23 cellular contexts compared by ENCODE assay signal in the genomic region with DNA sequence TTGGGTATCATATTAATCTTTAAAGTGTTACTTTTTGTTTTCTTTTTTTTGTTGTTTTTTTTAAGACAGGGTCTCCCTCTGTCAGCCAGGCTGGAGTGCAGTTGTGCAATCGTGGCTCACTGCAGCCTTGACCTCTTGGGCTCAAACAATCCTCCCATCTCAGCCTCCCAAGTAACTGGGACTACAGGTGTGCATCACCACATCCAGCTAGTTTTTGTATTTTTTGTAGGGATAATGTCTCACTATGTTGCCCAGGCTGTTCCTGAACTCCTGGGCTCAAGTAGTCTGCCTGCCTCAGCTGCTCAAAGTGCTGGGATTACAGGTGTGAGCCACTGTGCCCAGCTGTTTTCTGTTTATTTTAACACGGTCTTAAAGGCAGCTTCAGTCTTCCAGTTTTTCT. TPM values are rescaled to one million over a fixed set of nuclear protein-coding genes. Genes with fewer than 3 reads are reported as not detected.
A peak's percentile ranks its signal among the peaks of the same experiment; 100 is the strongest.
DNase-seq lines count a peak whose midpoint lies in the region; ATAC-seq and TF ChIP-seq lines count a peak whose summit lies in the region.
"Had no signal": no experiment of that assay in that cellular context is flagged by ENCODE, and none has a peak within 500 bp of the region (broad histone marks: within the 10 kb centered on the region; RNA-seq: fewer than 3 reads in every experiment).

No MANE protein-coding gene starts in this region.

- no peak for TF ChIP-seq CTCF in CD8-positive, alpha-beta T cell (IDR thresholded peaks at IDR 0.05)
- TF ChIP-seq CTCF in neural progenitor cell (IDR thresholded peaks at IDR 0.05) (no peak), GM20000 (IDR thresholded peaks at IDR 0.05; ENCODE audit: extremely low read depth, missing control alignments) (no peak), ascending aorta (IDR thresholded peaks at IDR 0.05) (no peak), PC-9 (conservative IDR thresholded peaks at IDR 0.05) (no peak)

- peak; percentile 42 for DNase-seq in NCI-H82 (lab: John Stamatoyannopoulos, UW)
- no peak for DNase-seq in NCI-H82 treated with DMSO at 0.1 percent for 48 hours (lab: John Stamatoyannopoulos, UW; ENCODE audit: unreplicated experiment)
- DNase-seq in CD8-positive, alpha-beta T cell, result no peak
- DNase-seq in neural progenitor cell (ENCODE audit: low spot score), result no peak
- DNase-seq in GM20000 (ENCODE audit: low spot score), result no peak
- DNase-seq in ascending aorta (ENCODE audit: low spot score in 2 of 2), result no peak
- no peak for DNase-seq in PC-9
- DNase-seq: activated CD4-positive, alpha-beta T cell treated with anti-CD3 and anti-CD28 coated beads, Interleukin-2, amount 50 U/mL, for 4 hours; BE2C; brain microvascular endothelial cell; DMS153; GM23248; heart left ventricle; KG1; nucleus accumbens; SIG-M5; spleen; stimulated activated CD4-positive, alpha-beta T cell treated with anti-CD3 and anti-CD28 coated beads, Interleukin-4, amount 100 ng/mL, for 24 hours; WERI-Rb-1 had no signal

- no peaks in the 10 kb centered on the region for H3K9me3 ChIP-seq in CD8-positive, alpha-beta T cell (ENCODE audit: low read length)
- no peaks in the 10 kb centered on the region for H3K9me3 ChIP-seq in neural progenitor cell (ENCODE audit: low read depth)
- no peaks in the 10 kb centered on the region for H3K9me3 ChIP-seq in ascending aorta
- no peaks in the 10 kb centered on the region for H3K9me3 ChIP-seq in PC-9 (ENCODE audit: insufficient read depth, low read depth)
- H3K9me3 ChIP-seq: BE2C, spleen had no signal

- H3K4me1 ChIP-seq in CD8-positive, alpha-beta T cell (ENCODE audit: insufficient read depth, low read length), result peaks cover 42% of the 10 kb centered on the region
- H3K4me1 ChIP-seq in neural progenitor cell, result peaks cover 10% of the 10 kb centered on the region
- H3K4me1 ChIP-seq in ascending aorta, result peaks cover 0 to 14% of the 10 kb centered on the region in 2 donors
- no peaks in the 10 kb centered on the region for H3K4me1 ChIP-seq in PC-9 (replicated peaks; ENCODE audit: insufficient read depth)

- ATAC-seq in CD8-positive, alpha-beta T cell, result no peak
- ATAC-seq: GM12878, heart left ventricle had no signal

- H3K79me2 ChIP-seq in neural progenitor cell (ENCODE audit: low read depth) (peaks cover 100% of the 10 kb centered on the region), PC-9 (ENCODE audit: low read depth) (peaks cover 87% of the 10 kb centered on the region)

- H3K4me1 Mint-ChIP-seq in CD8-positive, alpha-beta T cell (ENCODE audit: low read depth), result peaks cover 69% of the 10 kb centered on the region
- peaks cover 62% of the 10 kb centered on the region for H3K4me1 Mint-ChIP-seq in activated naive CD8-positive, alpha-beta T cell (ENCODE audit: low read depth)
- peaks cover 31% of the 10 kb centered on the region for H3K4me1 Mint-ChIP-seq in neural progenitor cell

- intact Hi-C loops in CD8-positive, alpha-beta T cell (cut with DNase I, micrococcal nuclease), result loop anchor here in 1 of 2 experiments (1.0 kb wide), 1 partner anchor 11 kb away; no protein-coding TSS in a partner anchor
- intact Hi-C loops in ascending aorta (cut with DNase I) (no loop called here), PC-9 (cut with micrococcal nuclease; ENCODE audit: unreplicated experiment) (no loop called here)

- H2AFZ ChIP-seq in neural progenitor cell (replicated peaks) (no peak overlapping the region), PC-9 (no peak overlapping the region)
- H2AFZ ChIP-seq: GM23248 had no signal

- no peaks in the 10 kb centered on the region for H3K36me3 ChIP-seq in CD8-positive, alpha-beta T cell (ENCODE audit: insufficient read depth, low read length)
- H3K36me3 ChIP-seq in neural progenitor cell (peaks cover 21% of the 10 kb centered on the region), ascending aorta (peaks cover 4 to 12% of the 10 kb centered on the region in 2 donors), PC-9 (ENCODE audit: low read depth) (peaks cover 3% of the 10 kb centered on the region; the same call in 1 of the 2 replicates)

- H4K20me1 ChIP-seq in neural progenitor cell (ENCODE audit: low read depth) (peaks cover 100% of the 10 kb centered on the region), PC-9 (ENCODE audit: insufficient read depth) (peaks cover 63% of the 10 kb centered on the region)

- H3K9me2 ChIP-seq in PC-9 (ENCODE audit: insufficient read depth), result no peaks in the 10 kb centered on the region

- no peak overlapping the region for H3K27ac ChIP-seq in CD8-positive, alpha-beta T cell (ENCODE audit: low read depth, low read length)
- peak overlapping the region; percentile 57 for H3K27ac ChIP-seq in neural progenitor cell
- H3K27ac ChIP-seq in ascending aorta, result peak overlapping the region in 1 of 2 donors; percentile 12
- H3K27ac ChIP-seq in PC-9, result no peak overlapping the region
- H3K27ac ChIP-seq: brain microvascular endothelial cell, coronary artery, GM23248 had no signal

- H3F3A ChIP-seq in neural progenitor cell (ENCODE audit: low read depth), result peaks cover 17% of the 10 kb centered on the region
- peaks cover 3% of the 10 kb centered on the region; the same call in 1 of the 2 replicates for H3F3A ChIP-seq in PC-9 (ENCODE audit: insufficient read depth, low read depth)

- H3K9ac ChIP-seq in neural progenitor cell, result no peak overlapping the region
- H3K9ac ChIP-seq: GM23248 had no signal

- no peaks in the 10 kb centered on the region for H3K27me3 Mint-ChIP-seq in CD8-positive, alpha-beta T cell (ENCODE audit: low read depth)
- no peaks in the 10 kb centered on the region for H3K27me3 Mint-ChIP-seq in activated naive CD8-positive, alpha-beta T cell
- H3K27me3 Mint-ChIP-seq in neural progenitor cell (ENCODE audit: insufficient read depth, low read depth), result peaks cover 2% of the 10 kb centered on the region

- no peaks in the 10 kb centered on the region for H3K9me3 Mint-ChIP-seq in CD8-positive, alpha-beta T cell
- H3K9me3 Mint-ChIP-seq in activated naive CD8-positive, alpha-beta T cell (ENCODE audit: low read depth), result no peaks in the 10 kb centered on the region
- H3K9me3 Mint-ChIP-seq in neural progenitor cell, result no peaks in the 10 kb centered on the region
- H3K9me3 Mint-ChIP-seq: T-helper 1 cell treated with Interleukin-12 subunit alpha and Interleukin-12 subunit beta and Interleukin-4 antibody, amounts not matched to agents 30 μg/mL and 1 μg/mL, for 36 hours had no signal

- H3K36me3 Mint-ChIP-seq in CD8-positive, alpha-beta T cell, result peaks cover 41% of the 10 kb centered on the region
- H3K36me3 Mint-ChIP-seq in activated naive CD8-positive, alpha-beta T cell, result peaks cover 3% of the 10 kb centered on the region
- H3K36me3 Mint-ChIP-seq in neural progenitor cell, result peaks cover 14% of the 10 kb centered on the region

- peak overlapping the region; percentile 32 for H3K27ac Mint-ChIP-seq in CD8-positive, alpha-beta T cell
- peak overlapping the region; percentile 22 for H3K27ac Mint-ChIP-seq in activated naive CD8-positive, alpha-beta T cell
- no peak overlapping the region for H3K27ac Mint-ChIP-seq in neural progenitor cell
- H3K27ac Mint-ChIP-seq: T-helper 1 cell treated with Interleukin-12 subunit alpha and Interleukin-12 subunit beta and Interleukin-4 antibody, amounts not matched to agents 30 μg/mL and 1 μg/mL, for 36 hours had no signal

- CTCF ChIA-PET in CD8-positive, alpha-beta T cell (lab: Charles Lee), result interaction anchor here (1.7 to 8.9 kb wide), 3 partner anchors 30 to 114 kb away, joined by 4 to 82 read pairs (median 5); no protein-coding TSS in a partner anchor
- CTCF ChIA-PET in PC-9 (lab: Charles Lee), result no interaction called here

- no peaks in the 10 kb centered on the region for H3K27me3 ChIP-seq in CD8-positive, alpha-beta T cell (ENCODE audit: insufficient read depth, low read length)
- H3K27me3 ChIP-seq in neural progenitor cell, result no peaks in the 10 kb centered on the region
- no peaks in the 10 kb centered on the region for H3K27me3 ChIP-seq in ascending aorta
- no peaks in the 10 kb centered on the region for H3K27me3 ChIP-seq in PC-9 (ENCODE audit: insufficient read depth, low read depth)
- H3K27me3 ChIP-seq: BE2C, brain microvascular endothelial cell, heart left ventricle, spleen had no signal

- BruUV-seq in PC-9 (replicated peaks; lab: Mats Ljungman, UMichigan), result no TSS peak

- H3K4me2 ChIP-seq in neural progenitor cell (no peak overlapping the region), PC-9 (no peak overlapping the region)

- POLR2A ChIA-PET in CD8-positive, alpha-beta T cell (lab: Charles Lee), result interaction anchor here (0.6 to 2.2 kb wide), 4 partner anchors 15 to 54 kb away, joined by 3 to 7 read pairs (median 4); a partner anchor contains a TSS
- POLR2A ChIA-PET in PC-9 (lab: Charles Lee; ENCODE audit: unreplicated experiment), result no interaction called here

- H3K4me3 Mint-ChIP-seq in CD8-positive, alpha-beta T cell, result peak overlapping the region; percentile 11
- peak overlapping the region; percentile 38 for H3K4me3 Mint-ChIP-seq in activated naive CD8-positive, alpha-beta T cell
- no peak overlapping the region for H3K4me3 Mint-ChIP-seq in neural progenitor cell
- H3K4me3 Mint-ChIP-seq: T-helper 1 cell treated with Interleukin-12 subunit alpha and Interleukin-12 subunit beta and Interleukin-4 antibody, amounts not matched to agents 30 μg/mL and 1 μg/mL, for 36 hours had no signal

- H3K4me3 ChIP-seq in CD8-positive, alpha-beta T cell (ENCODE audit: low read depth, low read length), result no peak overlapping the region
- no peak overlapping the region for H3K4me3 ChIP-seq in neural progenitor cell
- no peak overlapping the region for H3K4me3 ChIP-seq in ascending aorta
- no peak overlapping the region for H3K4me3 ChIP-seq in PC-9
- H3K4me3 ChIP-seq: coronary artery, GM12878, GM23248, heart left ventricle, spleen had no signal

RNA-seq across cellular contexts. Expression of a gene that starts 23.3 kb away (rescaled TPM):
- total RNA-seq in CD8-positive, alpha-beta T cell, result 100 to 1,000 TPM; 320 TPM
- total RNA-seq in neural progenitor cell (ENCODE audit: low replicate concordance), result 87.7 and 124 TPM in 2 replicates
- total RNA-seq in ascending aorta, result 43.0 TPM
- 58.6 and 68.1 TPM in 2 replicates for total RNA-seq in PC-9 (2021)
